In genomic region chr2:232771870-232772269, GRCh38 we compare ENCODE assay signal across 2 cellular contexts.
A peak's percentile ranks its signal among the peaks of the same experiment; 100 is the strongest.
TF ChIP-seq lines count a peak whose summit lies in the region.

No MANE protein-coding gene starts in this region.

TF ChIP-seq in A549, 52 proteins besides CTCF, POLR2A, EP300 and RAD21:
- TF ChIP-seq CBX2 (IDR thresholded peaks at IDR 0.05; ENCODE audit: borderline replicate concordance, low read depth) (no peak), TP53 (CRISPR knock-in tag; IDR thresholded peaks at IDR 0.05) (no peak), MAFK (IDR thresholded peaks at IDR 0.05; ENCODE audit: partially characterized antibody) (peak; percentile 48), RARB (CRISPR knock-in tag; IDR thresholded peaks at IDR 0.05) (no peak), CHD4 (IDR thresholded peaks at IDR 0.05; ENCODE audit: borderline replicate concordance) (no peak), HDAC2 (IDR thresholded peaks at IDR 0.05) (no peak)

TF ChIP-seq in K562, 482 proteins besides CTCF, POLR2A, EP300 and RAD21:
- TF ChIP-seq C11orf30 (IDR thresholded peaks at IDR 0.05; ENCODE audit: low read depth) (peak; percentile 18; the same call in 1 of the 2 replicates), FOXA3 (CRISPR knock-in tag; conservative IDR thresholded peaks at IDR 0.05 in 1 of 2, IDR thresholded peaks at IDR 0.05 in 1 of 2) (no peak), ZNF316 (IDR thresholded peaks at IDR 0.05) (peak; percentile 29; the same call in 1 of the 2 replicates)
